19 cellular contexts compared by ENCODE assay signal in the genomic region with DNA sequence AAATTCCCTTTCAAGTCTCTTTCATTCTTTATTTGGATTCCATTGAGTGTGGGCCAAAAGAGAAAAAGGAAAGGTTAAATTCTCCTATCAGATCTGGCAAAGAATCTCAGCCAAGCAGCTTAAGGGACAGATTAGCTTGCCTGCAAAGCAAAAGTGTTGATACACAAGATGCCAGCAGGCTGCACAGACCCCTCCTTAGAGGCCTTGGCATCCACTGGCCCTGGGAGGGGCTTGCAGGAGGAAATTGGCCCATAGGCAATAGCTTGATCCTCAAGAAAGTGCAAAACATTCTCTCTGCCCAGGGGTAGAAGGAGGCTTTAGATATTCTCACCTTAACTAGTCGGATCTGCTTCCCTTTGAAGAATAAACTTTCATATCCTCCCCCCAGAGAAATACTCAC.
DNase-seq lines count a peak whose midpoint lies in the region; ATAC-seq and TF ChIP-seq lines count a peak whose summit lies in the region.
"Had no signal": no experiment of that assay in that cellular context is flagged by ENCODE, and none has a peak within 500 bp of the region (broad histone marks: within the 10 kb centered on the region; RNA-seq: fewer than 3 reads in every experiment).

No MANE protein-coding gene starts in this region.

- H3K27ac ChIP-seq in body of pancreas: peak overlapping the region in 3 of 4 donors; percentile 34 to 70 (median 56)
- H3K27ac ChIP-seq in neural progenitor cell: no peak overlapping the region
- H3K27ac ChIP-seq in vagina: peak overlapping the region; percentile 15

- H3K4me3 ChIP-seq in body of pancreas (no peak overlapping the region), neural progenitor cell (no peak overlapping the region), vagina (no peak overlapping the region)
- H3K4me3 ChIP-seq: GM23338 had no signal

- peaks cover 30% of the 10 kb centered on the region for H3K4me1 ChIP-seq in body of pancreas
- no peaks in the 10 kb centered on the region for H3K4me1 ChIP-seq in neural progenitor cell
- H3K4me1 ChIP-seq in vagina: peaks cover 18% of the 10 kb centered on the region

- H2AFZ ChIP-seq in neural progenitor cell (replicated peaks): no peak overlapping the region
- H2AFZ ChIP-seq: GM23338 had no signal

- H4K20me1 ChIP-seq in neural progenitor cell (ENCODE audit: low read depth): no peaks in the 10 kb centered on the region

- no peak overlapping the region for H3K27ac Mint-ChIP-seq in neural progenitor cell
- H3K27ac Mint-ChIP-seq: GM23338 had no signal

- no peaks in the 10 kb centered on the region for H3K4me1 Mint-ChIP-seq in neural progenitor cell

- TF ChIP-seq CTCF in body of pancreas (IDR thresholded peaks at IDR 0.05): no peak
- TF ChIP-seq CTCF in neural progenitor cell (IDR thresholded peaks at IDR 0.05): no peak
- no peak for TF ChIP-seq CTCF in vagina (IDR thresholded peaks at IDR 0.05)

- H3K27me3 ChIP-seq in body of pancreas (no peaks in the 10 kb centered on the region), neural progenitor cell (no peaks in the 10 kb centered on the region), vagina (no peaks in the 10 kb centered on the region)

- H3K36me3 ChIP-seq in body of pancreas (replicated peaks in 1 of 2; ENCODE audit: insufficient read depth in 1 of 2, low read depth in 2 of 2): no peaks in the 10 kb centered on the region
- no peaks in the 10 kb centered on the region for H3K36me3 ChIP-seq in neural progenitor cell
- no peaks in the 10 kb centered on the region for H3K36me3 ChIP-seq in vagina

- H3K36me3 Mint-ChIP-seq in neural progenitor cell: no peaks in the 10 kb centered on the region

- no peaks in the 10 kb centered on the region for H3F3A ChIP-seq in neural progenitor cell (ENCODE audit: low read depth)

- DNase-seq in left cardiac atrium (peak; percentile 26), Right ventricle myocardium superior (no peak), body of pancreas (peak; percentile 60 to 79 (median 72)), neural progenitor cell (ENCODE audit: low spot score) (peak; percentile 23), vagina (ENCODE audit: extremely low spot score in 2 of 2) (no peak), HUDEP-2 (lab: John Stamatoyannopoulos, UW; ENCODE audit: unreplicated experiment in 76 of 76) (no peak), A172 (ENCODE audit: low spot score) (no peak), Kasumi-1 (lab: John Stamatoyannopoulos, UW) (no peak)
- DNase-seq: C1 segment of cervical spinal cord, DMS 273 treated with DMSO at 0.1 percent for 48 hours, GF-D8, NCI-H1417 treated with DMSO at 0.1 percent for 48 hours, NCI-H2029, NCI-H2171, NCI-H446 treated with DMSO at 0.1 percent for 48 hours, NCI-H748 treated with DMSO at 0.1 percent for 48 hours, PC-3 had no signal

- H3K9ac ChIP-seq in neural progenitor cell: no peak overlapping the region

- TF ChIP-seq POLR2A in body of pancreas (IDR thresholded peaks at IDR 0.05) (no peak), vagina (IDR thresholded peaks at IDR 0.05) (no peak)

- no peak overlapping the region for H3K4me2 ChIP-seq in neural progenitor cell
- H3K4me2 ChIP-seq: GM23338 had no signal

- H3K27me3 Mint-ChIP-seq in neural progenitor cell (ENCODE audit: insufficient read depth, low read depth): peaks cover 2% of the 10 kb centered on the region

- ATAC-seq in left cardiac atrium (peak; percentile 54 to 63), Right ventricle myocardium superior (ENCODE audit: poor library complexity) (no peak), body of pancreas (peak; percentile 72)
- ATAC-seq: GM23338, HCT116, PC-3 had no signal

- no peaks in the 10 kb centered on the region for H3K9me3 Mint-ChIP-seq in neural progenitor cell
- H3K9me3 Mint-ChIP-seq: GM23338 had no signal

- intact Hi-C loops in left cardiac atrium (cut with DNase I) (no loop called here), Right ventricle myocardium superior (cut with DNase I) (no loop called here), body of pancreas (cut with DNase I) (no loop called here), vagina (cut with DNase I) (no loop called here)

- H3K79me2 ChIP-seq in neural progenitor cell (ENCODE audit: low read depth): no peaks in the 10 kb centered on the region

- H3K9me3 ChIP-seq in body of pancreas: no peaks in the 10 kb centered on the region
- H3K9me3 ChIP-seq in neural progenitor cell (ENCODE audit: low read depth): no peaks in the 10 kb centered on the region
- no peaks in the 10 kb centered on the region for H3K9me3 ChIP-seq in vagina

- H3K4me3 Mint-ChIP-seq in neural progenitor cell: no peak overlapping the region
- H3K4me3 Mint-ChIP-seq: GM23338 had no signal

- WGBS in body of pancreas, 2 donors: 5 to 20% methylated on average over 1 of the region's 1 CpG

Comparison
In these comparisons a context has a peak if more than half of its experiments do, and no peak if none do; other contexts are left out.
1. DNase-seq: peak in left cardiac atrium (single experiment), body of pancreas (4 of 4) and neural progenitor cell (single experiment); none in Right ventricle myocardium superior (single experiment), vagina (0 of 2), HUDEP-2 (0 of 76), A172 (single experiment) and Kasumi-1 (0 of 2).